Comparison of ENCODE assay signal across 1 cellular context in genomic region chr3:49722896-49723295, GRCh38.
TF ChIP-seq lines count a peak whose summit lies in the region.

No MANE protein-coding gene starts in this region.

TF ChIP-seq in HCT116, 20 proteins besides CTCF, POLR2A, EP300 and RAD21:
- no peak for TF ChIP-seq REST (IDR thresholded peaks at IDR 0.05; ENCODE audit: low read depth)
- no peak for TF ChIP-seq ZBTB33 (IDR thresholded peaks at IDR 0.05; ENCODE audit: extremely low read depth, insufficient replicate concordance, low read length)
- TF ChIP-seq EGR1 (IDR thresholded peaks at IDR 0.05; ENCODE audit: low read depth), result no peak
- no peak for TF ChIP-seq SIN3A (IDR thresholded peaks at IDR 0.05; ENCODE audit: low read depth)
- no peak for TF ChIP-seq POLR2AphosphoS5 (IDR thresholded peaks at IDR 0.05; ENCODE audit: low read depth, low read length)
- no peak for TF ChIP-seq SRF (IDR thresholded peaks at IDR 0.05; ENCODE audit: low read depth)
- TF ChIP-seq ELF1 (IDR thresholded peaks at IDR 0.05; ENCODE audit: borderline replicate concordance, low read depth), result no peak
- TF ChIP-seq ZNF274 (IDR thresholded peaks at IDR 0.05; ENCODE audit: low read depth, low read length), result no peak
- no peak for TF ChIP-seq SP1 (IDR thresholded peaks at IDR 0.05; ENCODE audit: low read depth)
- TF ChIP-seq CEBPB (IDR thresholded peaks at IDR 0.05; ENCODE audit: low read depth), result no peak
- no peak for TF ChIP-seq JUND (IDR thresholded peaks at IDR 0.05)
- no peak for TF ChIP-seq ZFX (IDR thresholded peaks at IDR 0.05)
- TF ChIP-seq MAX (IDR thresholded peaks at IDR 0.05), result no peak
- no peak for TF ChIP-seq CBX3 (IDR thresholded peaks at IDR 0.05; ENCODE audit: low read depth)
- no peak for TF ChIP-seq FOSL1 (IDR thresholded peaks at IDR 0.05; ENCODE audit: low read depth)
